In genomic region chr4:175435437-175435836, GRCh38 we compare ENCODE assay signal across 2 cellular contexts.
TF ChIP-seq lines count a peak whose summit lies in the region.

No MANE protein-coding gene starts in this region.

TF ChIP-seq in IMR-90, 13 proteins besides CTCF, POLR2A, EP300 and RAD21 (continued from another document):
- TF ChIP-seq USF2 (IDR thresholded peaks at IDR 0.05; ENCODE audit: low read depth, low read length) (no peak), CEBPB (IDR thresholded peaks at IDR 0.05; ENCODE audit: low read depth, low read length) (no peak), MAFK (IDR thresholded peaks at IDR 0.05; ENCODE audit: low read depth, low read length) (no peak), SMC3 (IDR thresholded peaks at IDR 0.05; ENCODE audit: low read depth, low read length) (no peak), CHD1 (IDR thresholded peaks at IDR 0.05; ENCODE audit: low read depth, low read length) (no peak), ELK1 (IDR thresholded peaks at IDR 0.05; ENCODE audit: borderline replicate concordance, low read depth, low read length) (no peak), BHLHE40 (IDR thresholded peaks at IDR 0.05; ENCODE audit: low read depth, low read length) (no peak), FOS (IDR thresholded peaks at IDR 0.05; ENCODE audit: low read depth, low read length) (no peak)

TF ChIP-seq in HEK293T, 16 proteins besides CTCF, POLR2A, EP300 and RAD21 (continued from another document):
- TF ChIP-seq PKNOX1 (IDR thresholded peaks at IDR 0.05) (no peak), NFRKB (IDR thresholded peaks at IDR 0.05) (no peak), BHLHE40 (IDR thresholded peaks at IDR 0.05; ENCODE audit: borderline replicate concordance) (no peak), L3MBTL2 (conservative IDR thresholded peaks at IDR 0.05) (no peak), ZNF384 (IDR thresholded peaks at IDR 0.05) (no peak), LEF1 (IDR thresholded peaks at IDR 0.05; ENCODE audit: borderline replicate concordance) (no peak), ARNT (IDR thresholded peaks at IDR 0.05) (no peak), TARDBP (IDR thresholded peaks at IDR 0.05) (no peak)
TF ChIP-seq in HEK293T: peak in this region for 0.
